In the genomic region with DNA sequence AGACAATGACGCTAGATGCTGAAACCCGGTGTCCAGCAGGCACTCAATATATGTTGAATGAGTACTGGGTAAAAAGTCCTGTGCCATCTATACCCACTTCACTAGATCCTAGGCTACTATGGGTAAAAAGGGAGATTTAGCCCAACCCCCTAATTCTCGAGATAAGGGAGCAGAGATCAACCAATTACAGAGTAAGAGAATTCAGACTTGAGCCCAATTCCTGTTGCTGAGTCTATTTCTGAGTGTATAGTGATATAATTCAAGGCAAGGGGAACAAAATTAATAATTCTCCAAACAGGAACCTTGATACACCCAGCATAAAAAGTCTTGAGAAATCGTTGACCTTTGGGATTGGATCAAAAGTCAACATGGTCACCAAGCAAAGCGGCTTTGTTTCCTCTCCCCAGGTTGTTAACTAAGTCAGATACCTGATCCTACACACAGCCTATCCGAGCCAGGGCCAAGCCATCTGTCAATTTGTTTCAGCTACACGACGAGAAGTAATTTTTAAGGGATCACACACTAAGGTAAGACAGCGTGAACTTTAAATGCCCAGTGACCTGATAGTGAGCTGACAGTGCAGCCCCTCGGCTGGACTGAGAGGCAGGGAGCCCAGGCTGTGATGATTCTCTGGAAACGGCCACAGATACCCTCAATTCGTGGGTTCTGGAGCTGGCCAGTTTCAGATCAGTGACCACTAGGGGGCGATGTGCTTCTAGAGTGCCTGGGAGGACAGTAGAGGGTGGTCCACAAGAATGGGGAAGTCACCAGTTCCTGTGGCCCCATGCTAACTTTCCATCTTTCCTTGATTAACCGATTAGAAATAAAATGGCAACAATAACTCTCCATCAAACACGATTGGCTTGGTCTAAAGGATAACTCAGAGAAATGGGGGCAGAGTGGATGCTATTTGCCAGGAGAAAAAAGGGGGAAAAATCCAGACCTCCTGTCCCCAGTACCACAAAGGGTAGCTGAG, we compare ENCODE assay signal across 8 cellular contexts. TPM values are rescaled to one million over a fixed set of nuclear protein-coding genes. Genes with fewer than 3 reads are reported as not detected.
DNase-seq lines count a peak whose midpoint lies in the region; ATAC-seq, FAIRE-seq and TF ChIP-seq lines count a peak whose summit lies in the region.

No MANE protein-coding gene starts in this region.

- H3K27ac Mint-ChIP-seq in activated T-helper 17 cell treated with anti-CD3 and anti-CD28 coated beads, Interleukin-2, amount 50 U/mL, for 72 hours: no peak overlapping the region

- no peak overlapping the region for H3K4me3 Mint-ChIP-seq in activated T-helper 17 cell treated with anti-CD3 and anti-CD28 coated beads, Interleukin-2, amount 50 U/mL, for 72 hours

- no peak for FAIRE-seq in RCC 7860 (lab: Jason Lieb, UNC)

- H3K36me3 Mint-ChIP-seq in activated T-helper 17 cell treated with anti-CD3 and anti-CD28 coated beads, Interleukin-2, amount 50 U/mL, for 72 hours (ENCODE audit: low read depth): no peaks in the 10 kb centered on the region

- peaks cover 4% of the 10 kb centered on the region for H3K4me1 Mint-ChIP-seq in activated T-helper 17 cell treated with anti-CD3 and anti-CD28 coated beads, Interleukin-2, amount 50 U/mL, for 72 hours

- intact Hi-C loops in vagina (cut with DNase I): loop anchor here (5.0 kb wide), 1 partner anchor 322 kb away; no protein-coding TSS in a partner anchor

- no peak overlapping the region for H3K27ac ChIP-seq in vagina

- H3K4me3 ChIP-seq in vagina: no peak overlapping the region

- H3K9me3 ChIP-seq in vagina: no peaks in the 10 kb centered on the region

- H3K27me3 ChIP-seq in vagina: no peaks in the 10 kb centered on the region

- DNase-seq in CD1c-positive myeloid dendritic cell (ENCODE audit: extremely low spot score) (peak; percentile 67), RCC 7860 (ENCODE audit: low spot score) (peak; percentile 14), germinal center (ENCODE audit: low spot score) (peak; percentile 70), pons (ENCODE audit: low spot score) (peak; percentile 81), vagina (ENCODE audit: extremely low spot score in 2 of 2) (no peak), T1000 (lab: John Stamatoyannopoulos, UW) (no peak)

- no peaks in the 10 kb centered on the region for H3K36me3 ChIP-seq in vagina

- TF ChIP-seq CTCF in vagina (IDR thresholded peaks at IDR 0.05): peak in 2 of 3 experiments; percentile 6 to 33

- ATAC-seq in HG02678 (IDR thresholded peaks at IDR 0.05; ENCODE audit: unreplicated experiment): peak; percentile 45
- ATAC-seq in activated T-helper 17 cell treated with anti-CD3 and anti-CD28 coated beads, Interleukin-2, amount 50 U/mL, for 72 hours (replicated peaks): peak; percentile 34

- peaks cover 22% of the 10 kb centered on the region for H3K4me1 ChIP-seq in vagina

- no peak for TF ChIP-seq POLR2A in vagina (IDR thresholded peaks at IDR 0.05)

- no peaks in the 10 kb centered on the region for H3K9me3 Mint-ChIP-seq in activated T-helper 17 cell treated with anti-CD3 and anti-CD28 coated beads, Interleukin-2, amount 50 U/mL, for 72 hours

- no peaks in the 10 kb centered on the region for H3K27me3 Mint-ChIP-seq in activated T-helper 17 cell treated with anti-CD3 and anti-CD28 coated beads, Interleukin-2, amount 50 U/mL, for 72 hours

RNA-seq across cellular contexts. Expression of a gene that starts 46.2 kb away (rescaled TPM):
- under 1 TPM; 0.13 to 0.45 TPM for total RNA-seq in activated T-helper 17 cell treated with anti-CD3 and anti-CD28 coated beads, Interleukin-2, amount 50 U/mL, for 72 hours
- 40.5 TPM for total RNA-seq in vagina

Comparison
In these comparisons a context has a peak if more than half of its experiments do, and no peak if none do; other contexts are left out.
1. DNase-seq: peak in CD1c-positive myeloid dendritic cell (single experiment), RCC 7860 (single experiment), germinal center (single experiment) and pons (single experiment); none in vagina (0 of 2) and T1000 (single experiment).
2. RNA of a gene that starts 46.2 kb away (total RNA-seq): 40.5 TPM in vagina (single experiment); 0.13 to 0.45 TPM in activated T-helper 17 cell treated with anti-CD3 and anti-CD28 coated beads, Interleukin-2, amount 50 U/mL, for 72 hours; every median in the first group is over 10 times any median in the second.